In genomic region chr1:12230549-12231275, GRCh38 we compare ENCODE assay signal across 8 cellular contexts. TPM values are rescaled to one million over a fixed set of nuclear protein-coding genes. Genes with fewer than 3 reads are reported as not detected.
DNase-seq lines count a peak whose midpoint lies in the region; ATAC-seq and TF ChIP-seq lines count a peak whose summit lies in the region.

No MANE protein-coding gene starts in this region.

- H3K27ac Mint-ChIP-seq in activated CD8-positive, alpha-beta T cell treated with anti-CD3 and anti-CD28 coated beads, Interleukin-2, amount 10 ng/mL, durations not matched to agents 7 days and 5 days: peak overlapping the region; percentile 61
- no peak overlapping the region for H3K27ac Mint-ChIP-seq in nephron progenitor cell

- H3K4me1 Mint-ChIP-seq in activated CD8-positive, alpha-beta T cell treated with anti-CD3 and anti-CD28 coated beads, Interleukin-2, amount 10 ng/mL, durations not matched to agents 7 days and 5 days (ENCODE audit: low read depth): peaks cover 14% of the 10 kb centered on the region
- peaks cover 4% of the 10 kb centered on the region for H3K4me1 Mint-ChIP-seq in nephron progenitor cell

- CTCF ChIA-PET in activated CD8-positive, alpha-beta T cell treated with anti-CD3 and anti-CD28 coated beads, Interleukin-2, amount 10 ng/mL, durations not matched to agents 7 days and 5 days (lab: Charles Lee): interaction anchor here (0.8 to 6.9 kb wide), 4 partner anchors 20 to 120 kb away, joined by 3 to 55 read pairs (median 3); no protein-coding TSS in a partner anchor

- H3K9me3 Mint-ChIP-seq in activated CD8-positive, alpha-beta T cell treated with anti-CD3 and anti-CD28 coated beads, Interleukin-2, amount 10 ng/mL, durations not matched to agents 7 days and 5 days (ENCODE audit: insufficient read depth): no peaks in the 10 kb centered on the region
- H3K9me3 Mint-ChIP-seq in nephron progenitor cell: no peaks in the 10 kb centered on the region

- peaks cover 8% of the 10 kb centered on the region for H3K36me3 Mint-ChIP-seq in activated CD8-positive, alpha-beta T cell treated with anti-CD3 and anti-CD28 coated beads, Interleukin-2, amount 10 ng/mL, durations not matched to agents 7 days and 5 days (ENCODE audit: low read depth)
- H3K36me3 Mint-ChIP-seq in nephron progenitor cell (ENCODE audit: low read depth): peaks cover 4% of the 10 kb centered on the region

- ATAC-seq in HG03045 (IDR thresholded peaks at IDR 0.05; ENCODE audit: unreplicated experiment): peak; percentile 28
- peak; percentile 25 for ATAC-seq in activated CD8-positive, alpha-beta T cell treated with anti-CD3 and anti-CD28 coated beads, Interleukin-2, amount 10 ng/mL, durations not matched to agents 7 days and 5 days
- ATAC-seq in GM19452 (IDR thresholded peaks at IDR 0.05; ENCODE audit: unreplicated experiment): no peak

- DNase-seq in GM12865 (ENCODE audit: low read depth): no peak
- DNase-seq in activated CD8-positive, alpha-beta T cell treated with anti-CD3 and anti-CD28 coated beads, Interleukin-2, amount 10 ng/mL, durations not matched to agents 7 days and 5 days: no peak
- DNase-seq in fibroblast of villous mesenchyme (ENCODE audit: low read depth): peak; percentile 23
- DNase-seq in nephron progenitor cell: peak; percentile 48
- DNase-seq in NCI-H187 treated with DMSO at 0.1 percent for 48 hours (lab: John Stamatoyannopoulos, UW): no peak
- DNase-seq in COLO829 (ENCODE audit: low spot score): no peak

- H3K4me3 ChIP-seq in GM12865 (ENCODE audit: low read depth, low read length) (peak overlapping the region; percentile 92), fibroblast of villous mesenchyme (ENCODE audit: low read depth, low read length) (peak overlapping the region; percentile 93)

- POLR2A ChIA-PET in activated CD8-positive, alpha-beta T cell treated with anti-CD3 and anti-CD28 coated beads, Interleukin-2, amount 10 ng/mL, durations not matched to agents 7 days and 5 days (lab: Charles Lee): interaction anchor here (0.6 to 1.0 kb wide), 2 partner anchors 17 to 323 kb away, joined by 3 to 4 read pairs; no protein-coding TSS in a partner anchor

- peak overlapping the region; percentile 84 for H3K4me3 Mint-ChIP-seq in activated CD8-positive, alpha-beta T cell treated with anti-CD3 and anti-CD28 coated beads, Interleukin-2, amount 10 ng/mL, durations not matched to agents 7 days and 5 days
- peak overlapping the region; percentile 88 for H3K4me3 Mint-ChIP-seq in nephron progenitor cell

- H3K27me3 Mint-ChIP-seq in activated CD8-positive, alpha-beta T cell treated with anti-CD3 and anti-CD28 coated beads, Interleukin-2, amount 10 ng/mL, durations not matched to agents 7 days and 5 days (ENCODE audit: low read depth): peaks cover 3% of the 10 kb centered on the region
- H3K27me3 Mint-ChIP-seq in nephron progenitor cell (ENCODE audit: low read depth, poor library complexity): peaks cover 11% of the 10 kb centered on the region

- TF ChIP-seq CTCF in GM12865 (IDR thresholded peaks at IDR 0.05; ENCODE audit: insufficient read depth, low read depth, low read length, missing control alignments) (no peak), fibroblast of villous mesenchyme (IDR thresholded peaks at IDR 0.05; ENCODE audit: insufficient read depth, low read depth, low read length) (no peak), nephron progenitor cell (IDR thresholded peaks at IDR 0.05) (no peak)

RNA-seq across cellular contexts. Expression of gene VPS13D, which starts 0.9 kb away (rescaled TPM):
- 10 to 100 TPM; 32.5 to 39.9 TPM for total RNA-seq in activated CD8-positive, alpha-beta T cell treated with anti-CD3 and anti-CD28 coated beads, Interleukin-2, amount 10 ng/mL, durations not matched to agents 7 days and 5 days
- total RNA-seq in fibroblast of villous mesenchyme: 39.9 and 55.3 TPM in 2 replicates

Comparison
In these comparisons a context has a peak if more than half of its experiments do, and no peak if none do; other contexts are left out.
1. DNase-seq: peak in fibroblast of villous mesenchyme (single experiment) and nephron progenitor cell (single experiment); none in GM12865 (single experiment), activated CD8-positive, alpha-beta T cell treated with anti-CD3 and anti-CD28 coated beads, Interleukin-2, amount 10 ng/mL, durations not matched to agents 7 days and 5 days (single experiment), NCI-H187 treated with DMSO at 0.1 percent for 48 hours (single experiment) and COLO829 (single experiment).